1 cellular context compared by ENCODE assay signal in genomic region chr21:31425158-31425557, GRCh38.
TF ChIP-seq lines count a peak whose summit lies in the region.

No MANE protein-coding gene starts in this region.

TF ChIP-seq in GM23338, 12 proteins besides CTCF, POLR2A, EP300 and RAD21:
- TF ChIP-seq ZNF462 (CRISPR knock-in tag; IDR thresholded peaks at IDR 0.05) = no peak
- TF ChIP-seq JUNB (IDR thresholded peaks at IDR 0.05; ENCODE audit: unreplicated experiment) = no peak
- no peak for TF ChIP-seq EZH2phosphoT487 (IDR thresholded peaks at IDR 0.05; ENCODE audit: unreplicated experiment)
- no peak for TF ChIP-seq EZH2 (IDR thresholded peaks at IDR 0.05; ENCODE audit: low read depth, unreplicated experiment)
- TF ChIP-seq STAT1 (IDR thresholded peaks at IDR 0.05; ENCODE audit: unreplicated experiment) = no peak
- no peak for TF ChIP-seq ETS1 (IDR thresholded peaks at IDR 0.05)
- no peak for TF ChIP-seq NANOG (IDR thresholded peaks at IDR 0.05; ENCODE audit: borderline replicate concordance)
- TF ChIP-seq REST (IDR thresholded peaks at IDR 0.05; ENCODE audit: unreplicated experiment) = no peak
- no peak for TF ChIP-seq ZNF331 (CRISPR knock-in tag; IDR thresholded peaks at IDR 0.05; ENCODE audit: low read depth)
- TF ChIP-seq CREB1 (CRISPR knock-in tag; IDR thresholded peaks at IDR 0.05; ENCODE audit: low read depth) = no peak
- TF ChIP-seq ZNF114 (CRISPR knock-in tag; IDR thresholded peaks at IDR 0.05) = no peak
- TF ChIP-seq POLR2AphosphoS5 (IDR thresholded peaks at IDR 0.05; ENCODE audit: low read depth) = no peak
